Comparison of ENCODE assay signal across 8 cellular contexts in genomic region chr4:186839122-186840037, GRCh38.
DNase-seq lines count a peak whose midpoint lies in the region; ATAC-seq and TF ChIP-seq lines count a peak whose summit lies in the region.

No MANE protein-coding gene starts in this region.

- no peaks in the 10 kb centered on the region for H4K20me1 ChIP-seq in mammary epithelial cell (ENCODE audit: insufficient read depth, low read length)

- H3K4me1 ChIP-seq in mammary epithelial cell (ENCODE audit: insufficient read depth, low read length): peaks cover 22% of the 10 kb centered on the region

- ATAC-seq in GM18907 (IDR thresholded peaks at IDR 0.05; ENCODE audit: unreplicated experiment) (peak; percentile 98), HG03439 (IDR thresholded peaks at IDR 0.05; ENCODE audit: unreplicated experiment) (peak; percentile 94)
- no peak for ATAC-seq in stimulated activated naive CD8-positive, alpha-beta T cell treated with anti-CD3 and anti-CD28 coated beads, Interleukin-15, amount 100 ng/mL, for 72 hours
- no peak for ATAC-seq in activated naive CD8-positive, alpha-beta T cell treated with anti-CD3 and anti-CD28 coated beads, Interleukin-2, amount 50 U/mL, for 24 hours

- CTCF ChIA-PET in mammary epithelial cell (lab: Charles Lee; ENCODE audit: low non-redundant PET): no interaction called here

- H3K4me2 ChIP-seq in mammary epithelial cell (ENCODE audit: insufficient read depth, low read depth, low read length): peak overlapping the region; percentile 47

- DNase-seq in mammary epithelial cell: peak; percentile 35
- peak; percentile 62 for DNase-seq in retinal pigment epithelial cell (ENCODE audit: low read depth)
- no peak for DNase-seq in stimulated activated naive CD8-positive, alpha-beta T cell treated with anti-CD3 and anti-CD28 coated beads, Interleukin-15, amount 100 ng/mL, for 72 hours
- no peak for DNase-seq in erythroblast (lab: John Stamatoyannopoulos, UW)
- DNase-seq in activated T-helper 2 cell treated with anti-CD3 and anti-CD28 coated beads, Interferon-gamma antibody, Interleukin-2, Interleukin-4, amounts not matched to agents 10 μg/mL and 5 μg/mL and 100 μg/mL, durations not matched to agents 14 hours and 24 hours and 36 hours (ENCODE audit: low spot score): no peak
- DNase-seq in activated naive CD8-positive, alpha-beta T cell treated with anti-CD3 and anti-CD28 coated beads, Interleukin-2, amount 50 U/mL, for 24 hours: no peak

- 34% methylated on average over 11 of the region's 11 CpGs for WGBS in mammary epithelial cell (ENCODE audit: low coverage, missing lambda C conversion rate)

- no peaks in the 10 kb centered on the region for H3K9me3 ChIP-seq in mammary epithelial cell (replicated peaks; ENCODE audit: insufficient read depth, low read length)

- no peaks in the 10 kb centered on the region for H3K36me3 Mint-ChIP-seq in activated T-helper 2 cell treated with anti-CD3 and anti-CD28 coated beads, Interferon-gamma antibody, Interleukin-2, Interleukin-4, amounts not matched to agents 10 μg/mL and 5 μg/mL and 100 μg/mL, durations not matched to agents 14 hours and 24 hours and 36 hours (ENCODE audit: low read depth)
- H3K36me3 Mint-ChIP-seq in activated naive CD8-positive, alpha-beta T cell treated with anti-CD3 and anti-CD28 coated beads, Interleukin-2, amount 50 U/mL, for 24 hours (ENCODE audit: low read depth): no peaks in the 10 kb centered on the region

- no peaks in the 10 kb centered on the region for H3K27me3 Mint-ChIP-seq in stimulated activated naive CD8-positive, alpha-beta T cell treated with anti-CD3 and anti-CD28 coated beads, Interleukin-15, amount 100 ng/mL, for 72 hours
- H3K27me3 Mint-ChIP-seq in activated T-helper 2 cell treated with anti-CD3 and anti-CD28 coated beads, Interferon-gamma antibody, Interleukin-2, Interleukin-4, amounts not matched to agents 10 μg/mL and 5 μg/mL and 100 μg/mL, durations not matched to agents 14 hours and 24 hours and 36 hours (ENCODE audit: low read depth): no peaks in the 10 kb centered on the region
- no peaks in the 10 kb centered on the region for H3K27me3 Mint-ChIP-seq in activated naive CD8-positive, alpha-beta T cell treated with anti-CD3 and anti-CD28 coated beads, Interleukin-2, amount 50 U/mL, for 24 hours

- dilution Hi-C loops in mammary epithelial cell (cut with HindIII; ENCODE audit: low sequenced_read_pairs): no loop called here

- H3K4me1 Mint-ChIP-seq in stimulated activated naive CD8-positive, alpha-beta T cell treated with anti-CD3 and anti-CD28 coated beads, Interleukin-15, amount 100 ng/mL, for 72 hours: no peaks in the 10 kb centered on the region
- H3K4me1 Mint-ChIP-seq in activated T-helper 2 cell treated with anti-CD3 and anti-CD28 coated beads, Interferon-gamma antibody, Interleukin-2, Interleukin-4, amounts not matched to agents 10 μg/mL and 5 μg/mL and 100 μg/mL, durations not matched to agents 14 hours and 24 hours and 36 hours (ENCODE audit: low read depth): no peaks in the 10 kb centered on the region
- no peaks in the 10 kb centered on the region for H3K4me1 Mint-ChIP-seq in activated naive CD8-positive, alpha-beta T cell treated with anti-CD3 and anti-CD28 coated beads, Interleukin-2, amount 50 U/mL, for 24 hours

- peaks cover 5 to 6% of the 10 kb centered on the region in 2 donors for H3K9me3 Mint-ChIP-seq in stimulated activated naive CD8-positive, alpha-beta T cell treated with anti-CD3 and anti-CD28 coated beads, Interleukin-15, amount 100 ng/mL, for 72 hours
- peaks cover 12% of the 10 kb centered on the region for H3K9me3 Mint-ChIP-seq in activated T-helper 2 cell treated with anti-CD3 and anti-CD28 coated beads, Interferon-gamma antibody, Interleukin-2, Interleukin-4, amounts not matched to agents 10 μg/mL and 5 μg/mL and 100 μg/mL, durations not matched to agents 14 hours and 24 hours and 36 hours
- H3K9me3 Mint-ChIP-seq in activated naive CD8-positive, alpha-beta T cell treated with anti-CD3 and anti-CD28 coated beads, Interleukin-2, amount 50 U/mL, for 24 hours: peaks cover 25% of the 10 kb centered on the region

- no peak for TF ChIP-seq CTCF in mammary epithelial cell (conservative IDR thresholded peaks at IDR 0.05 in 1 of 2, IDR thresholded peaks at IDR 0.05 in 1 of 2; ENCODE audit: extremely low read depth in 1 of 2, insufficient read depth in 1 of 2, low read depth in 1 of 2, low read length in 2 of 2)
- no peak for TF ChIP-seq CTCF in retinal pigment epithelial cell (conservative IDR thresholded peaks at IDR 0.05; ENCODE audit: low read depth, low read length)

- H3K9ac ChIP-seq in mammary epithelial cell (ENCODE audit: insufficient read depth, low read length): peak overlapping the region; percentile 17

- peak overlapping the region; percentile 56 for H3K27ac ChIP-seq in mammary epithelial cell (ENCODE audit: insufficient read depth, low read depth, low read length)

- no TSS peak for BruUV-seq in mammary epithelial cell (replicated peaks; lab: Mats Ljungman, UMichigan)

- TF ChIP-seq POLR2A in erythroblast (IDR thresholded peaks at IDR 0.05; ENCODE audit: low read length): no peak

- H3K4me3 ChIP-seq in mammary epithelial cell (replicated peaks in 1 of 3; ENCODE audit: insufficient read depth in 1 of 3, low read depth in 2 of 3, low read length in 3 of 3) (peak overlapping the region in 1 of 3 experiments; percentile 13), retinal pigment epithelial cell (ENCODE audit: low read length) (peak overlapping the region; percentile 18)

- in situ Hi-C loops in mammary epithelial cell (cut with MboI; ENCODE audit: low sequenced_read_pairs in 2 of 2): no loop called here

- no peak overlapping the region for H3K4me3 Mint-ChIP-seq in stimulated activated naive CD8-positive, alpha-beta T cell treated with anti-CD3 and anti-CD28 coated beads, Interleukin-15, amount 100 ng/mL, for 72 hours
- H3K4me3 Mint-ChIP-seq in activated T-helper 2 cell treated with anti-CD3 and anti-CD28 coated beads, Interferon-gamma antibody, Interleukin-2, Interleukin-4, amounts not matched to agents 10 μg/mL and 5 μg/mL and 100 μg/mL, durations not matched to agents 14 hours and 24 hours and 36 hours (ENCODE audit: low read depth): no peak overlapping the region
- H3K4me3 Mint-ChIP-seq in activated naive CD8-positive, alpha-beta T cell treated with anti-CD3 and anti-CD28 coated beads, Interleukin-2, amount 50 U/mL, for 24 hours: no peak overlapping the region

- no peaks in the 10 kb centered on the region for H3K27me3 ChIP-seq in mammary epithelial cell (ENCODE audit: insufficient read depth, low read length)

- H3K27ac Mint-ChIP-seq in stimulated activated naive CD8-positive, alpha-beta T cell treated with anti-CD3 and anti-CD28 coated beads, Interleukin-15, amount 100 ng/mL, for 72 hours: peak overlapping the region in 1 of 2 donors; percentile 86
- no peak overlapping the region for H3K27ac Mint-ChIP-seq in activated T-helper 2 cell treated with anti-CD3 and anti-CD28 coated beads, Interferon-gamma antibody, Interleukin-2, Interleukin-4, amounts not matched to agents 10 μg/mL and 5 μg/mL and 100 μg/mL, durations not matched to agents 14 hours and 24 hours and 36 hours
- no peak overlapping the region for H3K27ac Mint-ChIP-seq in activated naive CD8-positive, alpha-beta T cell treated with anti-CD3 and anti-CD28 coated beads, Interleukin-2, amount 50 U/mL, for 24 hours

- no peaks in the 10 kb centered on the region for H3K36me3 ChIP-seq in mammary epithelial cell (ENCODE audit: insufficient read depth, low read length)

- H3K79me2 ChIP-seq in mammary epithelial cell (ENCODE audit: insufficient read depth, low read length): no peaks in the 10 kb centered on the region

- intact Hi-C loops in mammary epithelial cell (cut with micrococcal nuclease): loop anchor here (10.0 kb wide), 1 partner anchor 95 kb away; no protein-coding TSS in a partner anchor
- intact Hi-C loops in activated T-helper 2 cell treated with anti-CD3 and anti-CD28 coated beads, Interferon-gamma antibody, Interleukin-2, Interleukin-4, amounts not matched to agents 10 μg/mL and 5 μg/mL and 100 μg/mL, durations not matched to agents 14 hours and 24 hours and 36 hours (cut with micrococcal nuclease): no loop called here

- peak overlapping the region; percentile 77 for H2AFZ ChIP-seq in mammary epithelial cell (ENCODE audit: low read depth, low read length)

Comparison
In these comparisons a context has a peak if more than half of its experiments do, and no peak if none do; other contexts are left out.
1. ATAC-seq: peak in GM18907 (single experiment) and HG03439 (single experiment); none in stimulated activated naive CD8-positive, alpha-beta T cell treated with anti-CD3 and anti-CD28 coated beads, Interleukin-15, amount 100 ng/mL, for 72 hours (single experiment) and activated naive CD8-positive, alpha-beta T cell treated with anti-CD3 and anti-CD28 coated beads, Interleukin-2, amount 50 U/mL, for 24 hours (single experiment).
2. DNase-seq: peak in mammary epithelial cell (single experiment) and retinal pigment epithelial cell (single experiment); none in stimulated activated naive CD8-positive, alpha-beta T cell treated with anti-CD3 and anti-CD28 coated beads, Interleukin-15, amount 100 ng/mL, for 72 hours (0 of 2), erythroblast (0 of 2), activated T-helper 2 cell treated with anti-CD3 and anti-CD28 coated beads, Interferon-gamma antibody, Interleukin-2, Interleukin-4, amounts not matched to agents 10 μg/mL and 5 μg/mL and 100 μg/mL, durations not matched to agents 14 hours and 24 hours and 36 hours (single experiment) and activated naive CD8-positive, alpha-beta T cell treated with anti-CD3 and anti-CD28 coated beads, Interleukin-2, amount 50 U/mL, for 24 hours (single experiment).